In the genomic region with DNA sequence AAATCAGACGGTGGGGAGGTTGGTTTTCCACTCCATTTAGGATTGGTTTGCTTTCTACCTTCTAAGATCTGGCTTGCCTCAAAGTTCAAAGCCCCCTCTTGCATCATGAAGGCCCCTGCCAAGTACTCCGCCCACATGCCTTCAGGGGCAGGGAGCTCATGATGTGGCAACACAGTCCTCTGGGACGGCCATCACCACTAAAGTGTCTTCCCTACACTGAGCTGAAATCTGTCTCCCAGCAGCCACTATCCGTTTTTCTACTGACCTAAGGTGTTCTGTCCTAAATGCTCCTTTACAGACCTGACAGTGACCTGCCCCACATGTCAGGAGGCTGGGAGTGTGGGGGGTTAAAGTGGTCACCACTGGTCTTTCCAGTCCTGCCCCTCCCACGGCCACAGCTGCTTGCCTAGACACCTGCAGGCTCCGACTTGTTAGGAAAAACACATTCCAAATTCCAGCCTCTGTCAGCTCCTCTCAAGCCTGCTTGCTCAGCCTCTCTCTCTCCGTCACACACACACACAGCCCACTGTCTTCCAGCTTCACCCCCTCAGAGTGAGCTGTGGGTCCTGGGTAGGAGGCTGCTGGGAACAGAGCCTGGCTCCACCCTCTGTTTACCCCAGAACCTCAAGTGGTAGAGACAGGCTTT, we compare ENCODE assay signal across 8 cellular contexts. TPM values are rescaled to one million over a fixed set of nuclear protein-coding genes. Genes with fewer than 3 reads are reported as not detected.
DNase-seq lines count a peak whose midpoint lies in the region; ATAC-seq and TF ChIP-seq lines count a peak whose summit lies in the region.
"Had no signal": no experiment of that assay in that cellular context is flagged by ENCODE, and none has a peak within 500 bp of the region (broad histone marks: within the 10 kb centered on the region; RNA-seq: fewer than 3 reads in every experiment).

No MANE protein-coding gene starts in this region.

- WGBS in thymus = 84% methylated on average over 7 of the region's 7 CpGs

- CTCF ChIA-PET in T-cell (lab: Charles Lee) = interaction anchor here in 1 of 2 donors (0.6 kb wide), 1 partner anchor 49 kb away, joined by 3 read pairs; no protein-coding TSS in a partner anchor

- H3K4me3 ChIP-seq in ascending aorta (no peak overlapping the region), thymus (ENCODE audit: low read length) (no peak overlapping the region)

- H3K27me3 ChIP-seq in ascending aorta = no peaks in the 10 kb centered on the region
- no peaks in the 10 kb centered on the region for H3K27me3 ChIP-seq in thymus (ENCODE audit: control insufficient read depth, insufficient read depth)

- H3K9me3 ChIP-seq in ascending aorta (no peaks in the 10 kb centered on the region), thymus (ENCODE audit: control insufficient read depth) (no peaks in the 10 kb centered on the region)

- H3K36me3 ChIP-seq in ascending aorta (no peaks in the 10 kb centered on the region), thymus (ENCODE audit: control insufficient read depth, insufficient read depth) (no peaks in the 10 kb centered on the region)

- POLR2A ChIA-PET in T-cell (lab: Charles Lee) = no interaction called here

- ATAC-seq in GM18511 (IDR thresholded peaks at IDR 0.05; ENCODE audit: unreplicated experiment) (no peak), T-cell (replicated peaks in 1 of 4) (no peak)
- ATAC-seq in activated CD4-positive, CD25-positive, alpha-beta regulatory T cell treated with anti-CD3 and anti-CD28 coated beads, Interleukin-2, amount 50 U/mL, for 24 hours = no peak

- no peak overlapping the region for H3K27ac Mint-ChIP-seq in T-cell
- H3K27ac Mint-ChIP-seq: activated naive CD8-positive, alpha-beta T cell treated with anti-CD3 and anti-CD28 coated beads, Interleukin-2, amount 10 ng/mL, durations not matched to agents 7 days and 5 days had no signal

- intact Hi-C loops in ascending aorta (cut with DNase I) = loop anchor here (5.0 kb wide), 1 partner anchor 353 kb away; no protein-coding TSS in a partner anchor

- no peaks in the 10 kb centered on the region for H3K9me3 Mint-ChIP-seq in T-cell
- H3K9me3 Mint-ChIP-seq: activated naive CD8-positive, alpha-beta T cell treated with anti-CD3 and anti-CD28 coated beads, Interleukin-2, amount 10 ng/mL, durations not matched to agents 7 days and 5 days had no signal

- no peaks in the 10 kb centered on the region for H3K4me1 Mint-ChIP-seq in T-cell
- H3K4me1 Mint-ChIP-seq: activated naive CD8-positive, alpha-beta T cell treated with anti-CD3 and anti-CD28 coated beads, Interleukin-2, amount 10 ng/mL, durations not matched to agents 7 days and 5 days had no signal

- no peak overlapping the region for H3K4me3 Mint-ChIP-seq in T-cell
- H3K4me3 Mint-ChIP-seq: activated naive CD8-positive, alpha-beta T cell treated with anti-CD3 and anti-CD28 coated beads, Interleukin-2, amount 10 ng/mL, durations not matched to agents 7 days and 5 days had no signal

- H3K36me3 Mint-ChIP-seq in T-cell = no peaks in the 10 kb centered on the region
- H3K36me3 Mint-ChIP-seq: activated naive CD8-positive, alpha-beta T cell treated with anti-CD3 and anti-CD28 coated beads, Interleukin-2, amount 10 ng/mL, durations not matched to agents 7 days and 5 days had no signal

- no peak for TF ChIP-seq CTCF in ascending aorta (IDR thresholded peaks at IDR 0.05)

- DNase-seq in NCI-H1092 (lab: John Stamatoyannopoulos, UW) (peak; percentile 55), ascending aorta (ENCODE audit: low spot score in 2 of 2) (no peak), kidney glomerular epithelial cell (lab: John Stamatoyannopoulos, UW) (peak; percentile 38), T-cell (no peak)
- DNase-seq: activated naive CD8-positive, alpha-beta T cell treated with anti-CD3 and anti-CD28 coated beads, Interleukin-2, amount 10 ng/mL, durations not matched to agents 7 days and 5 days had no signal

- H3K27ac ChIP-seq in ascending aorta (peak overlapping the region; percentile 68 to 85), thymus (ENCODE audit: low read depth) (peak overlapping the region; percentile 80)

- peaks cover 0 to 2% of the 10 kb centered on the region in 2 donors for H3K27me3 Mint-ChIP-seq in T-cell

- H3K4me1 ChIP-seq in ascending aorta = peaks cover 33 to 69% of the 10 kb centered on the region in 2 donors
- no peaks in the 10 kb centered on the region for H3K4me1 ChIP-seq in thymus (ENCODE audit: control insufficient read depth, insufficient read depth, low read length)

RNA-seq across cellular contexts. Expression of a gene that starts 44.9 kb away (rescaled TPM):
- total RNA-seq in ascending aorta (77.8 TPM), T-cell (1 to 10 TPM; 1.2 to 1.5 (median 1.3) TPM)
- 5.5 TPM for polyA plus RNA-seq in thymus

Comparison
In these comparisons a context has a peak if more than half of its experiments do, and no peak if none do; other contexts are left out.
1. DNase-seq: peak in NCI-H1092 (single experiment) and kidney glomerular epithelial cell (single experiment); none in ascending aorta (0 of 2) and T-cell (0 of 34).
2. RNA of a gene that starts 44.9 kb away (total RNA-seq): 77.8 TPM in ascending aorta (single experiment); 1.2 to 1.5 TPM in T-cell; every median in the first group is over 10 times any median in the second.